ENCODE assay signal across 20 cellular contexts in genomic region chr1:92662048-92662447, GRCh38.
"Had no signal": no experiment of that assay in that cellular context is flagged by ENCODE, and none has a peak within 500 bp of the region (broad histone marks: within the 10 kb centered on the region; RNA-seq: fewer than 3 reads in every experiment).

No MANE protein-coding gene starts in this region.

- H3K4me3 ChIP-seq: cardiac muscle cell, heart right ventricle, left ventricle myocardium inferior, lung, mucosa of descending colon, tibial nerve had no signal

- DNase-seq: activated CD4-positive, alpha-beta T cell treated with anti-CD3 and anti-CD28 coated beads for 48 hours; activated CD4-positive, alpha-beta T cell treated with anti-CD3 and anti-CD28 coated beads, Interleukin-2, amount 50 U/mL, for 48 hours; activated CD8-positive, alpha-beta memory T cell treated with anti-CD3 and anti-CD28 coated beads for 24 hours; activated effector memory CD4-positive, alpha-beta T cell treated with Interleukin-2 at 50 U/mL for 16 hours; activated naive CD4-positive, alpha-beta T cell treated with Interleukin-2 at 50 U/mL for 16 hours; aorta; cortex of kidney; foreskin keratinocyte; heart right ventricle; left ventricle myocardium inferior; mucosa of descending colon; posterior cingulate gyrus; right cardiac atrium; stimulated activated CD4-positive, alpha-beta T cell treated with anti-CD3 and anti-CD28 coated beads, Interleukin-2, amount 100 ng/mL, for 48 hours; stimulated activated naive CD4-positive, alpha-beta T cell treated with Interleukin-2 at 50 U/mL for 16 hours; WERI-Rb-1 had no signal

- H3K27ac ChIP-seq: cardiac muscle cell, foreskin keratinocyte, heart right ventricle, left ventricle myocardium inferior, tibial nerve, WERI-Rb-1 had no signal

- H3K4me1 ChIP-seq: foreskin keratinocyte, heart right ventricle, left ventricle myocardium inferior, tibial nerve had no signal

- ATAC-seq: activated CD4-positive, CD25-positive, alpha-beta regulatory T cell treated with anti-CD3 and anti-CD28 coated beads, Interleukin-2, amount 50 U/mL, for 24 hours; foreskin keratinocyte; heart right ventricle; mucosa of descending colon; right cardiac atrium had no signal

- H3K27me3 ChIP-seq: cardiac muscle cell, foreskin keratinocyte, heart right ventricle, tibial nerve had no signal
